23 cellular contexts compared by ENCODE assay signal in genomic region chr1:29672416-29672815, GRCh38.
A peak's percentile ranks its signal among the peaks of the same experiment; 100 is the strongest.
DNase-seq lines count a peak whose midpoint lies in the region; ATAC-seq, FAIRE-seq and TF ChIP-seq lines count a peak whose summit lies in the region.
"Had no signal": no experiment of that assay in that cellular context is flagged by ENCODE, and none has a peak within 500 bp of the region (broad histone marks: within the 10 kb centered on the region; RNA-seq: fewer than 3 reads in every experiment).

No MANE protein-coding gene starts in this region.

- TF ChIP-seq CTCF in GM12865 (IDR thresholded peaks at IDR 0.05; ENCODE audit: insufficient read depth, low read depth, low read length, missing control alignments) (no peak), neural progenitor cell (IDR thresholded peaks at IDR 0.05) (no peak), PC-9 (conservative IDR thresholded peaks at IDR 0.05) (no peak)

- H3K36me3 ChIP-seq in neural progenitor cell (no peaks in the 10 kb centered on the region), PC-9 (ENCODE audit: low read depth) (no peaks in the 10 kb centered on the region)
- H3K36me3 ChIP-seq: BE2C had no signal

- no peaks in the 10 kb centered on the region for H3K9me2 ChIP-seq in PC-9 (ENCODE audit: insufficient read depth)

- H3K9ac ChIP-seq in neural progenitor cell: no peak overlapping the region

- no peaks in the 10 kb centered on the region for H3K79me2 ChIP-seq in neural progenitor cell (ENCODE audit: low read depth)
- no peaks in the 10 kb centered on the region for H3K79me2 ChIP-seq in PC-9 (ENCODE audit: low read depth)

- H3K27ac Mint-ChIP-seq in activated CD8-positive, alpha-beta memory T cell treated with anti-CD3 and anti-CD28 coated beads, Interleukin-2, amount 10 ng/mL, durations not matched to agents 7 days and 5 days: no peak overlapping the region
- H3K27ac Mint-ChIP-seq in neural progenitor cell: peak overlapping the region; percentile 64
- H3K27ac Mint-ChIP-seq: CD4-positive, CD25-positive, alpha-beta regulatory T cell had no signal

- H3K4me1 ChIP-seq in neural progenitor cell: no peaks in the 10 kb centered on the region
- no peaks in the 10 kb centered on the region for H3K4me1 ChIP-seq in PC-9 (replicated peaks; ENCODE audit: insufficient read depth)
- H3K4me1 ChIP-seq: A549, BE2C had no signal

- BruUV-seq in PC-9 (replicated peaks; lab: Mats Ljungman, UMichigan): no TSS peak

- H2AFZ ChIP-seq in neural progenitor cell (replicated peaks) (no peak overlapping the region), PC-9 (no peak overlapping the region)
- H2AFZ ChIP-seq: GM23338 had no signal

- no peak for FAIRE-seq in GM12891 (lab: Jason Lieb, UNC)
- FAIRE-seq: A549, GM12892, HepG2, RCC 7860 had no signal

- no peak for ATAC-seq in activated CD8-positive, alpha-beta memory T cell treated with anti-CD3 and anti-CD28 coated beads, Interleukin-2, amount 10 ng/mL, durations not matched to agents 7 days and 5 days
- ATAC-seq: A549, GM23338, HepG2 had no signal

- H3K4me1 Mint-ChIP-seq in activated CD8-positive, alpha-beta memory T cell treated with anti-CD3 and anti-CD28 coated beads, Interleukin-2, amount 10 ng/mL, durations not matched to agents 7 days and 5 days: no peaks in the 10 kb centered on the region
- peaks cover 51% of the 10 kb centered on the region for H3K4me1 Mint-ChIP-seq in neural progenitor cell
- H3K4me1 Mint-ChIP-seq: GM23338 had no signal

- intact Hi-C loops in head of caudate nucleus (cut with DNase I): no loop called here
- intact Hi-C loops in PC-9 (cut with micrococcal nuclease; ENCODE audit: unreplicated experiment): no loop called here

- H4K20me1 ChIP-seq in neural progenitor cell (ENCODE audit: low read depth) (no peaks in the 10 kb centered on the region), PC-9 (ENCODE audit: insufficient read depth) (no peaks in the 10 kb centered on the region)

- no peak overlapping the region for H3K4me2 ChIP-seq in neural progenitor cell
- H3K4me2 ChIP-seq in PC-9: no peak overlapping the region
- H3K4me2 ChIP-seq: A549, GM23338 had no signal

- no peaks in the 10 kb centered on the region for H3K27me3 ChIP-seq in neural progenitor cell
- no peaks in the 10 kb centered on the region for H3K27me3 ChIP-seq in PC-9 (ENCODE audit: insufficient read depth, low read depth)
- H3K27me3 ChIP-seq: BE2C had no signal

- H3K27me3 Mint-ChIP-seq in activated CD8-positive, alpha-beta memory T cell treated with anti-CD3 and anti-CD28 coated beads, Interleukin-2, amount 10 ng/mL, durations not matched to agents 7 days and 5 days: peaks cover 9% of the 10 kb centered on the region
- peaks cover 14% of the 10 kb centered on the region for H3K27me3 Mint-ChIP-seq in neural progenitor cell (ENCODE audit: insufficient read depth, low read depth)

- DNase-seq in GM12865 (ENCODE audit: low read depth) (peak; percentile 10), head of caudate nucleus (peak in 24 of 42 donors; percentile 20 to 76 (median 50)), neural progenitor cell (ENCODE audit: low spot score) (no peak), GM12891 (ENCODE audit: insufficient read length, low spot score) (no peak), HT-29 (ENCODE audit: low spot score) (no peak), LoVo (ENCODE audit: low spot score) (no peak), PC-9 (no peak)
- DNase-seq in activated CD8-positive, alpha-beta memory T cell treated with anti-CD3 and anti-CD28 coated beads, Interleukin-2, amount 10 ng/mL, durations not matched to agents 7 days and 5 days: peak; percentile 11
- DNase-seq: BE2C; CD4-positive, CD25-positive, alpha-beta regulatory T cell; DMS 273 treated with DMSO at 0.1 percent for 48 hours; DMS79 treated with DMSO at 0.1 percent for 48 hours; KBM-7; NCI-H1092 treated with DMSO at 0.1 percent for 48 hours; NCI-H1436 treated with DMSO at 0.1 percent for 48 hours; NCI-H1930; NCI-H345; NCI-H82 had no signal

- H3K27ac ChIP-seq in neural progenitor cell (no peak overlapping the region), PC-9 (no peak overlapping the region)
- H3K27ac ChIP-seq: A549 had no signal

- no peaks in the 10 kb centered on the region for H3K9me3 ChIP-seq in neural progenitor cell (ENCODE audit: low read depth)
- no peaks in the 10 kb centered on the region for H3K9me3 ChIP-seq in PC-9 (ENCODE audit: insufficient read depth, low read depth)
- H3K9me3 ChIP-seq: A549, BE2C had no signal

- no peaks in the 10 kb centered on the region for H3F3A ChIP-seq in neural progenitor cell (ENCODE audit: low read depth)
- no peaks in the 10 kb centered on the region for H3F3A ChIP-seq in PC-9 (ENCODE audit: insufficient read depth, low read depth)

- H3K9me3 Mint-ChIP-seq in activated CD8-positive, alpha-beta memory T cell treated with anti-CD3 and anti-CD28 coated beads, Interleukin-2, amount 10 ng/mL, durations not matched to agents 7 days and 5 days (ENCODE audit: low read depth): no peaks in the 10 kb centered on the region
- no peaks in the 10 kb centered on the region for H3K9me3 Mint-ChIP-seq in neural progenitor cell
- H3K9me3 Mint-ChIP-seq: GM23338 had no signal

- H3K4me3 ChIP-seq in GM12865 (ENCODE audit: low read depth, low read length) (no peak overlapping the region), neural progenitor cell (no peak overlapping the region), PC-9 (no peak overlapping the region)
- H3K4me3 ChIP-seq: A549, GM23338 had no signal

- TF ChIP-seq POLR2A in GM12891 (IDR thresholded peaks at IDR 0.05; ENCODE audit: low read depth, low read length): no peak

- H3K4me3 Mint-ChIP-seq in activated CD8-positive, alpha-beta memory T cell treated with anti-CD3 and anti-CD28 coated beads, Interleukin-2, amount 10 ng/mL, durations not matched to agents 7 days and 5 days: no peak overlapping the region
- no peak overlapping the region for H3K4me3 Mint-ChIP-seq in neural progenitor cell
- H3K4me3 Mint-ChIP-seq: CD4-positive, CD25-positive, alpha-beta regulatory T cell; GM23338 had no signal

- POLR2A ChIA-PET in PC-9 (lab: Charles Lee; ENCODE audit: unreplicated experiment): no interaction called here

- no peaks in the 10 kb centered on the region for H3K36me3 Mint-ChIP-seq in activated CD8-positive, alpha-beta memory T cell treated with anti-CD3 and anti-CD28 coated beads, Interleukin-2, amount 10 ng/mL, durations not matched to agents 7 days and 5 days
- H3K36me3 Mint-ChIP-seq in neural progenitor cell: no peaks in the 10 kb centered on the region
- H3K36me3 Mint-ChIP-seq: CD4-positive, CD25-positive, alpha-beta regulatory T cell had no signal

- CTCF ChIA-PET in activated CD8-positive, alpha-beta memory T cell treated with anti-CD3 and anti-CD28 coated beads, Interleukin-2, amount 10 ng/mL, durations not matched to agents 7 days and 5 days (lab: Charles Lee): no interaction called here
- CTCF ChIA-PET in PC-9 (lab: Charles Lee): interaction anchor here (0.5 to 0.6 kb wide), 3 partner anchors 16 to 1831 kb away, joined by 3 to 5 read pairs (median 4); no protein-coding TSS in a partner anchor

TF ChIP-seq in GM12891, 5 proteins besides CTCF, POLR2A, EP300 and RAD21:
- TF ChIP-seq TAF1 (IDR thresholded peaks at IDR 0.05; ENCODE audit: low read depth, low read length): no peak
- no peak for TF ChIP-seq PAX5 (IDR thresholded peaks at IDR 0.05; ENCODE audit: insufficient read depth, low read length, severe bottlenecking)
- no peak for TF ChIP-seq POU2F2 (IDR thresholded peaks at IDR 0.05; ENCODE audit: low read depth, low read length)
- TF ChIP-seq POLR2AphosphoS5 (IDR thresholded peaks at IDR 0.05; ENCODE audit: low read depth, low read length): no peak
- TF ChIP-seq SPI1 (IDR thresholded peaks at IDR 0.05; ENCODE audit: low read depth, low read length): no peak

Comparison
In these comparisons a context has a peak if more than half of its experiments do, and no peak if none do; other contexts are left out.
1. DNase-seq: peak in GM12865 (single experiment), activated CD8-positive, alpha-beta memory T cell treated with anti-CD3 and anti-CD28 coated beads, Interleukin-2, amount 10 ng/mL, durations not matched to agents 7 days and 5 days (single experiment) and head of caudate nucleus (24 of 42); none in neural progenitor cell (single experiment), GM12891 (single experiment), HT-29 (single experiment), LoVo (single experiment) and PC-9 (0 of 2).